In the genomic region with DNA sequence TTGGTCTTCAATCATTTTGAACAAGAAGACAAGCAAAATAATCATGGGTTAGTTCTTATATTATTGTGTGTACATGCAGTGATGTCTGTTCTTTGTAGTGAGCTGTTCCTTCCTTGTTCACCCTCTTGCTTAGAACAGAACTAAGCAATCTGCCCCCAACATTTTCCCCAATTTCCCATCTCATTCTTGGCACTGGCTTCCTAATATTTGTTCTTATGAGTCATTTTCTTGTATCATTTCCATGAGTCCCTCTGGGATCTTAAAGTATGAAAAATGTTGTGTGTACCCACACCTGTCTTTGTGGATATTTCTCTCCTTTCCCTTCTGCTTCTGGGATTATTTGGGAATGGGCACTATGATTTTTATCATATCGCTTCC, we compare ENCODE assay signal across 24 cellular contexts. TPM values are rescaled to one million over a fixed set of nuclear protein-coding genes. Genes with fewer than 3 reads are reported as not detected.
DNase-seq lines count a peak whose midpoint lies in the region; ATAC-seq, FAIRE-seq and TF ChIP-seq lines count a peak whose summit lies in the region.
"Had no signal": no experiment of that assay in that cellular context is flagged by ENCODE, and none has a peak within 500 bp of the region (broad histone marks: within the 10 kb centered on the region; RNA-seq: fewer than 3 reads in every experiment).

No MANE protein-coding gene starts in this region.

- H3K9me3 ChIP-seq in neutrophil = no peaks in the 10 kb centered on the region
- H3K9me3 ChIP-seq in BE2C = no peaks in the 10 kb centered on the region
- H3K9me3 ChIP-seq: Caco-2, SJSA1 had no signal

- H3K4me1 ChIP-seq in neutrophil (ENCODE audit: control insufficient read depth in 1 of 2, insufficient read depth in 1 of 2, low read depth in 1 of 2, low read length in 1 of 2) (peaks cover 83% of the 10 kb centered on the region in 2 experiments), BE2C (no peaks in the 10 kb centered on the region)
- H3K4me1 ChIP-seq: Caco-2 had no signal

- ATAC-seq in GM18519 (IDR thresholded peaks at IDR 0.05; ENCODE audit: low FRiP score, unreplicated experiment) = no peak
- ATAC-seq: CD8-positive, alpha-beta T cell had no signal

- H3K27ac ChIP-seq in neutrophil = peak overlapping the region; percentile 91
- H3K27ac ChIP-seq: SJSA1 had no signal

- DNase-seq in AG10803 (ENCODE audit: low read depth) = peak; percentile 15
- peak; percentile 42 for DNase-seq in EH (ENCODE audit: low read depth)
- DNase-seq in bronchial epithelial cell (ENCODE audit: low read depth) = peak; percentile 41
- DNase-seq in H4 (ENCODE audit: low spot score) = no peak
- DNase-seq in Ammon's horn (ENCODE audit: low spot score) = no peak
- DNase-seq in BE2C = no peak
- DNase-seq: Caco-2; CD8-positive, alpha-beta T cell; H9; NCI-H1092; NCI-H1436; NCI-H187; NCI-H2081 treated with DMSO at 0.1 percent for 48 hours; NCI-H524 treated with DMSO at 0.1 percent for 48 hours; NCI-H82; NK-92 treated with Interleukin-12 subunit alpha and Interleukin-12 subunit beta, amount 100 ng/mL, for 24 hours; Right ventricle myocardium superior; RPMI8226; T-helper 1 cell had no signal

- no peaks in the 10 kb centered on the region for H3K27me3 ChIP-seq in bronchial epithelial cell (ENCODE audit: control insufficient read depth, insufficient read depth, low read length)
- H3K27me3 ChIP-seq in neutrophil = no peaks in the 10 kb centered on the region
- no peaks in the 10 kb centered on the region for H3K27me3 ChIP-seq in BE2C
- H3K27me3 ChIP-seq: SJSA1 had no signal

- FAIRE-seq in bronchial epithelial cell (lab: Jason Lieb, UNC) = no peak
- FAIRE-seq: A204.1 had no signal

- H3K36me3 ChIP-seq in bronchial epithelial cell (ENCODE audit: control insufficient read depth, insufficient read depth, low read length) = no peaks in the 10 kb centered on the region
- H3K36me3 ChIP-seq in neutrophil = peaks cover 3% of the 10 kb centered on the region
- no peaks in the 10 kb centered on the region for H3K36me3 ChIP-seq in BE2C
- H3K36me3 ChIP-seq: SJSA1 had no signal

- TF ChIP-seq CTCF in AG10803 (conservative IDR thresholded peaks at IDR 0.05; ENCODE audit: low read length) (no peak), bronchial epithelial cell (IDR thresholded peaks at IDR 0.05; ENCODE audit: insufficient read depth, low read length, severe bottlenecking) (no peak), neutrophil (IDR thresholded peaks at IDR 0.05) (no peak), BE2C (IDR thresholded peaks at IDR 0.05; ENCODE audit: low read depth, low read length) (no peak)

- H3K4me3 ChIP-seq in AG10803 (ENCODE audit: low read length) (no peak overlapping the region), bronchial epithelial cell (ENCODE audit: low read depth, low read length) (no peak overlapping the region), neutrophil (ENCODE audit: low read depth in 1 of 2, low read length in 1 of 2) (peak overlapping the region; percentile 38 to 50), BE2C (ENCODE audit: low read depth, low read length) (no peak overlapping the region)
- H3K4me3 ChIP-seq: SJSA1 had no signal

RNA-seq across cellular contexts. Expression of a gene that starts 3.5 kb away (rescaled TPM):
- 22.6 and 41.0 TPM in 2 replicates for total RNA-seq in bronchial epithelial cell
- total RNA-seq in H4 (2014; rRNA removed; shearing (Covaris generic)) = not detected in 2 replicates
- polyA plus RNA-seq in BE2C (2012; ENCODE audit: insufficient read depth, insufficient read length, low read depth) = not detected
- total RNA-seq: H9 had no signal

RNA-seq across cellular contexts. Expression of a gene that starts 55.8 kb away (rescaled TPM):
- total RNA-seq in bronchial epithelial cell = 53.5 and 82.7 TPM in 2 replicates
- 0.06 TPM in 1 of 2 replicates, not detected in the other for total RNA-seq in H4 (2014; rRNA removed; shearing (Covaris generic))
- polyA plus RNA-seq in BE2C (2012; ENCODE audit: insufficient read depth, insufficient read length, low read depth) = not detected
- total RNA-seq: Caco-2; CD8-positive, alpha-beta T cell; HT-29; Right ventricle myocardium superior had no signal

Comparison
In these comparisons a context has a peak if more than half of its experiments do, and no peak if none do; other contexts are left out.
1. DNase-seq: peak in AG10803 (single experiment), EH (single experiment) and bronchial epithelial cell (single experiment); none in H4 (single experiment), Ammon's horn (single experiment) and BE2C (single experiment).
2. H3K4me3 ChIP-seq: peak in neutrophil (2 of 2); none in AG10803 (single experiment), bronchial epithelial cell (single experiment) and BE2C (single experiment).
3. RNA of a gene that starts 3.5 kb away (total RNA-seq): 22.6 to 41.0 TPM in bronchial epithelial cell; not detected in H4; every median in the first group is over 10 times any median in the second.
4. RNA of a gene that starts 55.8 kb away (total RNA-seq): 53.5 to 82.7 TPM in bronchial epithelial cell; 0.06 TPM in H4; every median in the first group is over 10 times any median in the second.